ENCODE assay signal across 31 cellular contexts in genomic region chr3:160695906-160696305, GRCh38. TPM values are rescaled to one million over a fixed set of nuclear protein-coding genes. Genes with fewer than 3 reads are reported as not detected.
DNase-seq lines count a peak whose midpoint lies in the region; ATAC-seq and TF ChIP-seq lines count a peak whose summit lies in the region.
"Had no signal": no experiment of that assay in that cellular context is flagged by ENCODE, and none has a peak within 500 bp of the region (broad histone marks: within the 10 kb centered on the region; RNA-seq: fewer than 3 reads in every experiment).

No MANE protein-coding gene starts in this region.

- peaks cover 0 to 11% (median 0%) of the 10 kb centered on the region in 4 donors for H3K4me1 ChIP-seq in tibial artery
- H3K4me1 ChIP-seq: right lobe of liver, suprapubic skin had no signal

- in situ Hi-C loops in SK-MEL-5 (cut with HindIII; ENCODE audit: low pct_unique_long_range_greater_than_20kb, low sequenced_read_pairs), result no loop called here

- peaks cover 7% of the 10 kb centered on the region in 2 donors for H3K4me1 Mint-ChIP-seq in natural killer cell
- H3K4me1 Mint-ChIP-seq: brain had no signal

- H3K9me3 ChIP-seq in tibial artery, result no peaks in the 10 kb centered on the region
- H3K9me3 ChIP-seq: pancreas, right lobe of liver, suprapubic skin had no signal

- H3K4me3 ChIP-seq in tibial artery, result no peak overlapping the region
- H3K4me3 ChIP-seq: dorsolateral prefrontal cortex, K562, lung, pancreas, right lobe of liver, suprapubic skin had no signal

- ATAC-seq in left cardiac atrium (peak; percentile 12 to 43), Right ventricle myocardium inferior (no peak), natural killer cell (no peak), GM19463 (IDR thresholded peaks at IDR 0.05; ENCODE audit: unreplicated experiment) (no peak)
- ATAC-seq: activated naive CD8-positive, alpha-beta T cell treated with anti-CD3 and anti-CD28 coated beads, Interleukin-2, amount 50 U/mL, for 24 hours; K562; pancreas had no signal

- no peak overlapping the region for H3K27ac ChIP-seq in tibial artery
- H3K27ac ChIP-seq: dorsolateral prefrontal cortex, pancreas, right lobe of liver, RWPE1, suprapubic skin had no signal

- H3K36me3 Mint-ChIP-seq in natural killer cell, result no peaks in the 10 kb centered on the region
- H3K36me3 Mint-ChIP-seq: brain; CD8-positive, alpha-beta memory T cell had no signal

- no peaks in the 10 kb centered on the region for H3K36me3 ChIP-seq in tibial artery
- H3K36me3 ChIP-seq: pancreas, right lobe of liver, suprapubic skin had no signal

- no peaks in the 10 kb centered on the region for H3K9me3 Mint-ChIP-seq in natural killer cell
- H3K9me3 Mint-ChIP-seq: activated naive CD8-positive, alpha-beta T cell treated with anti-CD3 and anti-CD28 coated beads, Interleukin-2, amount 50 U/mL, for 24 hours; brain; CD8-positive, alpha-beta memory T cell had no signal

- H3K27me3 ChIP-seq in tibial artery, result no peaks in the 10 kb centered on the region
- H3K27me3 ChIP-seq: dorsolateral prefrontal cortex, pancreas, right lobe of liver, suprapubic skin had no signal

- DNase-seq in left cardiac atrium, result no peak
- no peak for DNase-seq in Right ventricle myocardium inferior (ENCODE audit: missing footprints)
- peak; percentile 32 for DNase-seq in SK-MEL-5 (ENCODE audit: low read depth, low spot score)
- peak; percentile 12 for DNase-seq in hepatic stellate cell (ENCODE audit: low spot score)
- DNase-seq in tibial artery, result no peak
- DNase-seq in natural killer cell, result no peak
- no peak for DNase-seq in activated CD4-positive, alpha-beta T cell treated with anti-CD3 and anti-CD28 coated beads for 1 hour
- DNase-seq: 8988T; activated CD4-positive, alpha-beta T cell treated with anti-CD3 and anti-CD28 coated beads for 48 hours; activated CD8-positive, alpha-beta memory T cell treated with anti-CD3 and anti-CD28 coated beads for 24 hours; activated gamma-delta T cell; activated naive CD8-positive, alpha-beta T cell treated with anti-CD3 and anti-CD28 coated beads, Interleukin-2, amount 50 U/mL, for 24 hours; activated T-cell treated with anti-CD3 and anti-CD28 coated beads, Interleukin-2, amount 50 U/mL, for 1 hour; CD8-positive, alpha-beta memory T cell; dorsolateral prefrontal cortex; NCI-H1417; NCI-H2029 treated with DMSO at 0.1 percent for 48 hours; NCI-H2227 treated with DMSO at 0.1 percent for 48 hours; NCI-H748 treated with DMSO at 0.1 percent for 48 hours; pancreas; right lobe of liver; stimulated activated naive CD4-positive, alpha-beta T cell had no signal

- H3K27ac Mint-ChIP-seq in natural killer cell, result no peak overlapping the region
- H3K27ac Mint-ChIP-seq: activated naive CD8-positive, alpha-beta T cell treated with anti-CD3 and anti-CD28 coated beads, Interleukin-2, amount 50 U/mL, for 24 hours; brain; CD8-positive, alpha-beta memory T cell had no signal

- intact Hi-C loops in left cardiac atrium (cut with DNase I), result no loop called here
- intact Hi-C loops in Right ventricle myocardium inferior (cut with DNase I), result no loop called here
- intact Hi-C loops in tibial artery (cut with DNase I; ENCODE audit: low total_unique reads), result no loop called here
- intact Hi-C loops in natural killer cell (cut with micrococcal nuclease), result no loop called here

- no peak overlapping the region for H3K4me3 Mint-ChIP-seq in natural killer cell
- H3K4me3 Mint-ChIP-seq: activated naive CD8-positive, alpha-beta T cell treated with anti-CD3 and anti-CD28 coated beads, Interleukin-2, amount 50 U/mL, for 24 hours; brain; CD8-positive, alpha-beta memory T cell had no signal

- peaks cover 0 to 13% of the 10 kb centered on the region in 2 donors for H3K27me3 Mint-ChIP-seq in natural killer cell (ENCODE audit: low read depth in 2 of 2)
- H3K27me3 Mint-ChIP-seq: activated naive CD8-positive, alpha-beta T cell treated with anti-CD3 and anti-CD28 coated beads, Interleukin-2, amount 50 U/mL, for 24 hours; brain had no signal

- no peak for TF ChIP-seq CTCF in tibial artery (IDR thresholded peaks at IDR 0.05)
- TF ChIP-seq CTCF in natural killer cell (IDR thresholded peaks at IDR 0.05), result no peak

RNA-seq across cellular contexts. Expression of gene ARL14, which starts 18.9 kb away (rescaled TPM):
- total RNA-seq in left cardiac atrium (not detected), Right ventricle myocardium inferior (not detected), natural killer cell (not detected)
- not detected in 2 replicates for total RNA-seq in SK-MEL-5 (2014; rRNA removed; shearing (Covaris generic))
- polyA plus RNA-seq in SK-MEL-5 (2015; cell fraction: cytosol; rRNA removed), result not detected in 2 replicates
- not detected in 2 replicates for polyA plus RNA-seq in SK-MEL-5 (2015; cell fraction: nucleus; rRNA removed)
- total RNA-seq: CD8-positive, alpha-beta memory T cell; cerebellum; dorsolateral prefrontal cortex; K562; lung; suprapubic skin; T-helper 2 cell treated with Interferon-gamma antibody and Interleukin-4, amounts not matched to agents 100 ng/mL and 5 ng/mL, for 36 hours had no signal
- polyA plus RNA-seq: CD8-positive, alpha-beta memory T cell; K562; neural cell had no signal

Comparison
In these comparisons a context has a peak if more than half of its experiments do, and no peak if none do; other contexts are left out.
1. ATAC-seq: peak in left cardiac atrium (2 of 2); none in Right ventricle myocardium inferior (single experiment), natural killer cell (0 of 3) and GM19463 (single experiment).
2. DNase-seq: peak in SK-MEL-5 (single experiment) and hepatic stellate cell (single experiment); none in left cardiac atrium (single experiment), Right ventricle myocardium inferior (single experiment), tibial artery (0 of 2), natural killer cell (single experiment) and activated CD4-positive, alpha-beta T cell treated with anti-CD3 and anti-CD28 coated beads for 1 hour (single experiment).